ENCODE assay signal across 30 cellular contexts in the genomic region with DNA sequence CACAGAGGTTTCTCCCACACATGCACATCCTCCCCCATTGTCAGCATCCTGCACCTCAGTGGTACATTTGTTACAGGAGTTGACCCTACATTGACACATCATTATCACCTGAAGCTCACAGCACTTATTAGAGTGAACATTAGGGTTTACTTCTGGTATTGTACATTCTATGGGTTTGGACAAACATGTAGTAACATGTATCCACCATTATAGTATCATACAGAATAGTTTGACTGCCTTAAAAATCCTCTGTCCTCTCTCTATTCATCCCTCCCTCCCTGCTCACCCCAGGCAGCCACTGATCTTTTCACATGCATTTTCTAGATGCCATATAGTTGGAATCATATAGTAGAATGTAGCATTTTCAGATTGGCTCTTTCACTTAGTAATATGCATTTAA. TPM values are rescaled to one million over a fixed set of nuclear protein-coding genes. Genes with fewer than 3 reads are reported as not detected.
A peak's percentile ranks its signal among the peaks of the same experiment; 100 is the strongest.
DNase-seq lines count a peak whose midpoint lies in the region; ATAC-seq, FAIRE-seq and TF ChIP-seq lines count a peak whose summit lies in the region.
"Had no signal": no experiment of that assay in that cellular context is flagged by ENCODE, and none has a peak within 500 bp of the region (broad histone marks: within the 10 kb centered on the region; RNA-seq: fewer than 3 reads in every experiment).

No MANE protein-coding gene starts in this region.

- no peaks in the 10 kb centered on the region for H4K20me1 ChIP-seq in astrocyte (ENCODE audit: insufficient read depth, low read length)
- H4K20me1 ChIP-seq in keratinocyte (ENCODE audit: control insufficient read depth, extremely low read depth, insufficient read depth, low read length) = no peaks in the 10 kb centered on the region
- H4K20me1 ChIP-seq: BLaER1 had no signal

- H3K4me1 Mint-ChIP-seq in astrocyte (ENCODE audit: low read depth, unreplicated experiment) = peaks cover 10% of the 10 kb centered on the region
- no peaks in the 10 kb centered on the region for H3K4me1 Mint-ChIP-seq in activated CD8-positive, alpha-beta memory T cell treated with anti-CD3 and anti-CD28 coated beads, Interleukin-2, amount 10 ng/mL, durations not matched to agents 7 days and 5 days
- H3K4me1 Mint-ChIP-seq: CD14-positive monocyte; CD4-positive, alpha-beta memory T cell; CD4-positive, CD25-positive, alpha-beta regulatory T cell; CD8-positive, alpha-beta memory T cell had no signal

- H3K27ac Mint-ChIP-seq in astrocyte (ENCODE audit: unreplicated experiment) = peak overlapping the region; percentile 8
- H3K27ac Mint-ChIP-seq in activated CD8-positive, alpha-beta memory T cell treated with anti-CD3 and anti-CD28 coated beads, Interleukin-2, amount 10 ng/mL, durations not matched to agents 7 days and 5 days = no peak overlapping the region
- H3K27ac Mint-ChIP-seq: CD4-positive, alpha-beta memory T cell; CD4-positive, CD25-positive, alpha-beta regulatory T cell; CD8-positive, alpha-beta memory T cell had no signal

- TF ChIP-seq CTCF in astrocyte (IDR thresholded peaks at IDR 0.05; ENCODE audit: insufficient read depth, low read depth, low read length) (no peak), bronchial epithelial cell (IDR thresholded peaks at IDR 0.05; ENCODE audit: insufficient read depth, low read length, severe bottlenecking) (no peak), esophagus muscularis mucosa (IDR thresholded peaks at IDR 0.05) (no peak), keratinocyte (optimal IDR thresholded peaks at IDR 0.05 in 1 of 3, IDR thresholded peaks at IDR 0.05 in 1 of 3, conservative IDR thresholded peaks at IDR 0.05 in 1 of 3; ENCODE audit: extremely low read depth in 1 of 3, insufficient read depth in 2 of 3, low read length in 3 of 3) (no peak), lower lobe of right lung (IDR thresholded peaks at IDR 0.05) (no peak)

- CTCF ChIA-PET in activated CD8-positive, alpha-beta memory T cell treated with anti-CD3 and anti-CD28 coated beads, Interleukin-2, amount 10 ng/mL, durations not matched to agents 7 days and 5 days (lab: Charles Lee) = no interaction called here

- ATAC-seq in GM21529 (IDR thresholded peaks at IDR 0.05; ENCODE audit: unreplicated experiment) (no peak), lower lobe of right lung (no peak)
- ATAC-seq in activated CD8-positive, alpha-beta memory T cell treated with anti-CD3 and anti-CD28 coated beads, Interleukin-2, amount 10 ng/mL, durations not matched to agents 7 days and 5 days = no peak

- FAIRE-seq in astrocyte (lab: Jason Lieb, UNC) (no peak), bronchial epithelial cell (lab: Jason Lieb, UNC) (no peak), keratinocyte (lab: Jason Lieb, UNC) (peak; percentile 83)
- FAIRE-seq: A204.1, G401.6, GM12891, GM19239 had no signal

- H3K9me3 Mint-ChIP-seq in astrocyte (ENCODE audit: unreplicated experiment) = no peaks in the 10 kb centered on the region
- peaks cover 2% of the 10 kb centered on the region for H3K9me3 Mint-ChIP-seq in activated CD8-positive, alpha-beta memory T cell treated with anti-CD3 and anti-CD28 coated beads, Interleukin-2, amount 10 ng/mL, durations not matched to agents 7 days and 5 days (ENCODE audit: low read depth)
- H3K9me3 Mint-ChIP-seq: CD4-positive, CD25-positive, alpha-beta regulatory T cell had no signal

- no peak overlapping the region for H3K9ac ChIP-seq in astrocyte (ENCODE audit: low read length)
- no peak overlapping the region for H3K9ac ChIP-seq in keratinocyte (ENCODE audit: control insufficient read depth, extremely low read depth, insufficient read depth, low read length)
- H3K9ac ChIP-seq: BLaER1 had no signal

- H3K79me2 ChIP-seq in astrocyte (ENCODE audit: insufficient read depth, low read length) (no peaks in the 10 kb centered on the region), keratinocyte (ENCODE audit: control insufficient read depth, insufficient read depth, low read length) (no peaks in the 10 kb centered on the region)

- no peaks in the 10 kb centered on the region for H3K27me3 Mint-ChIP-seq in astrocyte (ENCODE audit: low read depth, unreplicated experiment)
- H3K27me3 Mint-ChIP-seq in activated CD8-positive, alpha-beta memory T cell treated with anti-CD3 and anti-CD28 coated beads, Interleukin-2, amount 10 ng/mL, durations not matched to agents 7 days and 5 days = peaks cover 2% of the 10 kb centered on the region
- H3K27me3 Mint-ChIP-seq: CD4-positive, CD25-positive, alpha-beta regulatory T cell had no signal

- no peak for DNase-seq in astrocyte (ENCODE audit: low read depth)
- DNase-seq in bronchial epithelial cell (ENCODE audit: low read depth) = peak; percentile 42
- DNase-seq in esophagus muscularis mucosa (ENCODE audit: extremely low spot score) = peak; percentile 31
- DNase-seq in keratinocyte (ENCODE audit: low read depth, low spot score) = no peak
- no peak for DNase-seq in lower lobe of right lung
- no peak for DNase-seq in posterior vena cava (ENCODE audit: low spot score)
- DNase-seq in activated CD8-positive, alpha-beta memory T cell treated with anti-CD3 and anti-CD28 coated beads, Interleukin-2, amount 10 ng/mL, durations not matched to agents 7 days and 5 days = no peak
- DNase-seq: 8988T; ACHN; BE2C; C1 segment of cervical spinal cord; CD4-positive, alpha-beta memory T cell; CD4-positive, CD25-positive, alpha-beta regulatory T cell; CD8-positive, alpha-beta memory T cell; COR-L47; DMS 273 treated with DMSO at 0.1 percent for 48 hours; DMS153; DMS53; DMS79; DND-41; EL; GF-D8 had no signal

- no peaks in the 10 kb centered on the region for H3K36me3 ChIP-seq in astrocyte (ENCODE audit: insufficient read depth, low read length)
- no peaks in the 10 kb centered on the region for H3K36me3 ChIP-seq in bronchial epithelial cell (ENCODE audit: control insufficient read depth, insufficient read depth, low read length)
- H3K36me3 ChIP-seq in esophagus muscularis mucosa = no peaks in the 10 kb centered on the region
- no peaks in the 10 kb centered on the region for H3K36me3 ChIP-seq in keratinocyte (ENCODE audit: control insufficient read depth in 2 of 2, extremely low read depth in 1 of 2, insufficient read depth in 2 of 2, low read length in 2 of 2)
- H3K36me3 ChIP-seq in lower lobe of right lung = no peaks in the 10 kb centered on the region
- H3K36me3 ChIP-seq: BE2C, BLaER1 had no signal

- no peaks in the 10 kb centered on the region for H3K9me3 ChIP-seq in astrocyte (ENCODE audit: insufficient read depth, low read depth, low read length)
- H3K9me3 ChIP-seq in esophagus muscularis mucosa = no peaks in the 10 kb centered on the region
- H3K9me3 ChIP-seq in keratinocyte (ENCODE audit: control insufficient read depth, low read depth, low read length) = no peaks in the 10 kb centered on the region
- H3K9me3 ChIP-seq in lower lobe of right lung = no peaks in the 10 kb centered on the region
- H3K9me3 ChIP-seq: BE2C, BLaER1 had no signal

- H3K4me2 ChIP-seq in astrocyte (ENCODE audit: low read length) = no peak overlapping the region
- H3K4me2 ChIP-seq in keratinocyte (ENCODE audit: control insufficient read depth, extremely low read depth, insufficient read depth, low read depth, low read length) = no peak overlapping the region
- H3K4me2 ChIP-seq: BLaER1 had no signal

- dilution Hi-C loops in keratinocyte (cut with MboI; ENCODE audit: extremely low pct_ligation_motif_present, low sequenced_read_pairs) = no loop called here

- no peaks in the 10 kb centered on the region for H3K27me3 ChIP-seq in astrocyte (ENCODE audit: insufficient read depth, low read length)
- no peaks in the 10 kb centered on the region for H3K27me3 ChIP-seq in bronchial epithelial cell (ENCODE audit: control insufficient read depth, insufficient read depth, low read length)
- H3K27me3 ChIP-seq in esophagus muscularis mucosa = no peaks in the 10 kb centered on the region
- no peaks in the 10 kb centered on the region for H3K27me3 ChIP-seq in keratinocyte (ENCODE audit: control insufficient read depth, extremely low read depth, insufficient read depth, low read length)
- no peaks in the 10 kb centered on the region for H3K27me3 ChIP-seq in lower lobe of right lung (ENCODE audit: low read depth)
- H3K27me3 ChIP-seq: BE2C, BLaER1 had no signal

- H3K36me3 Mint-ChIP-seq in astrocyte (ENCODE audit: low read depth, unreplicated experiment) = no peaks in the 10 kb centered on the region
- H3K36me3 Mint-ChIP-seq in activated CD8-positive, alpha-beta memory T cell treated with anti-CD3 and anti-CD28 coated beads, Interleukin-2, amount 10 ng/mL, durations not matched to agents 7 days and 5 days = no peaks in the 10 kb centered on the region
- H3K36me3 Mint-ChIP-seq: CD14-positive monocyte; CD4-positive, alpha-beta memory T cell; CD4-positive, CD25-positive, alpha-beta regulatory T cell; CD8-positive, alpha-beta memory T cell had no signal

- H2AFZ ChIP-seq in astrocyte (ENCODE audit: low read depth, low read length) (no peak overlapping the region), keratinocyte (ENCODE audit: control insufficient read depth, low read length) (no peak overlapping the region)

- H3K27ac ChIP-seq in astrocyte (ENCODE audit: low read depth, low read length) = no peak overlapping the region
- H3K27ac ChIP-seq in esophagus muscularis mucosa (replicated peaks in 1 of 4) = no peak overlapping the region
- no peak overlapping the region for H3K27ac ChIP-seq in keratinocyte (ENCODE audit: control insufficient read depth, insufficient read depth, low read length)
- H3K27ac ChIP-seq in lower lobe of right lung = no peak overlapping the region
- H3K27ac ChIP-seq: BLaER1 had no signal

- H3K4me3 ChIP-seq in astrocyte (ENCODE audit: insufficient read depth, low read depth, low read length) = no peak overlapping the region
- H3K4me3 ChIP-seq in bronchial epithelial cell (ENCODE audit: low read depth, low read length) = no peak overlapping the region
- no peak overlapping the region for H3K4me3 ChIP-seq in esophagus muscularis mucosa
- H3K4me3 ChIP-seq in keratinocyte (ENCODE audit: control insufficient read depth in 2 of 3, extremely low read depth in 1 of 3, insufficient read depth in 2 of 3, low read depth in 1 of 3, low read length in 3 of 3) = no peak overlapping the region
- no peak overlapping the region for H3K4me3 ChIP-seq in lower lobe of right lung
- H3K4me3 ChIP-seq: BLaER1 had no signal

- no peaks in the 10 kb centered on the region for H3K9me1 ChIP-seq in keratinocyte (ENCODE audit: control insufficient read depth, extremely low read depth, insufficient read depth, low read length)

- no peaks in the 10 kb centered on the region for H3K4me1 ChIP-seq in astrocyte (ENCODE audit: insufficient read depth, low read length)
- no peaks in the 10 kb centered on the region for H3K4me1 ChIP-seq in esophagus muscularis mucosa
- H3K4me1 ChIP-seq in keratinocyte (ENCODE audit: control insufficient read depth, extremely low read depth, insufficient read depth, low read length) = no peaks in the 10 kb centered on the region
- H3K4me1 ChIP-seq in lower lobe of right lung = no peaks in the 10 kb centered on the region
- H3K4me1 ChIP-seq: BE2C, BLaER1 had no signal

- no peak overlapping the region for H3K4me3 Mint-ChIP-seq in astrocyte (ENCODE audit: unreplicated experiment)
- no peak overlapping the region for H3K4me3 Mint-ChIP-seq in activated CD8-positive, alpha-beta memory T cell treated with anti-CD3 and anti-CD28 coated beads, Interleukin-2, amount 10 ng/mL, durations not matched to agents 7 days and 5 days
- H3K4me3 Mint-ChIP-seq: CD14-positive monocyte; CD4-positive, alpha-beta memory T cell; CD4-positive, CD25-positive, alpha-beta regulatory T cell; CD8-positive, alpha-beta memory T cell had no signal

- no peak for TF ChIP-seq EP300 in esophagus muscularis mucosa (IDR thresholded peaks at IDR 0.05)

- intact Hi-C loops in esophagus muscularis mucosa (cut with DNase I) (no loop called here), lower lobe of right lung (cut with DNase I) (no loop called here), posterior vena cava (cut with DNase I) (no loop called here)

- TF ChIP-seq POLR2A in esophagus muscularis mucosa (IDR thresholded peaks at IDR 0.05; ENCODE audit: low read depth) = no peak

RNA-seq across cellular contexts. Expression of a gene that starts 53.5 kb away (rescaled TPM):
- total RNA-seq in astrocyte (0.38 and 1.0 TPM in 2 replicates), bronchial epithelial cell (not detected in 2 replicates), esophagus muscularis mucosa (not detected), lower lobe of right lung (not detected), posterior vena cava (not detected)
- polyA plus RNA-seq in keratinocyte = not detected in 3 replicates
- polyA plus RNA-seq in keratinocyte (2011; ENCODE audit: low read depth) = not detected
- not detected in 2 replicates for polyA plus RNA-seq in keratinocyte (2011; cell fraction: cytosol; rRNA removed)
- polyA plus RNA-seq in keratinocyte (2011; cell fraction: nucleus; rRNA removed) = not detected in 2 replicates
- not detected in 2 replicates for polyA plus RNA-seq in keratinocyte (2012; ENCODE audit: low replicate concordance)
- polyA minus RNA-seq in keratinocyte = not detected in 3 replicates
- not detected for polyA minus RNA-seq in keratinocyte (2011; cell fraction: cytosol; rRNA and poly(A)+ RNA removed)
- polyA minus RNA-seq in keratinocyte (2011; cell fraction: nucleus; rRNA and poly(A)+ RNA removed) = not detected in 2 replicates
- total RNA-seq in activated CD8-positive, alpha-beta memory T cell treated with anti-CD3 and anti-CD28 coated beads, Interleukin-2, amount 10 ng/mL, durations not matched to agents 7 days and 5 days = not detected
- total RNA-seq: CD4-positive, alpha-beta memory T cell; CD4-positive, CD25-positive, alpha-beta regulatory T cell; CD8-positive, alpha-beta memory T cell had no signal
- polyA plus RNA-seq: AG04450; CD14-positive monocyte; CD4-positive, alpha-beta memory T cell; CD4-positive, CD25-positive, alpha-beta regulatory T cell; CD8-positive, alpha-beta memory T cell had no signal

Comparison
In these comparisons a context has a peak if more than half of its experiments do, and no peak if none do; other contexts are left out.
1. DNase-seq: peak in bronchial epithelial cell (single experiment) and esophagus muscularis mucosa (single experiment); none in astrocyte (single experiment), keratinocyte (single experiment), lower lobe of right lung (single experiment), posterior vena cava (single experiment) and activated CD8-positive, alpha-beta memory T cell treated with anti-CD3 and anti-CD28 coated beads, Interleukin-2, amount 10 ng/mL, durations not matched to agents 7 days and 5 days (single experiment).